Comparison of ENCODE assay signal across 1 cellular context in the genomic region with DNA sequence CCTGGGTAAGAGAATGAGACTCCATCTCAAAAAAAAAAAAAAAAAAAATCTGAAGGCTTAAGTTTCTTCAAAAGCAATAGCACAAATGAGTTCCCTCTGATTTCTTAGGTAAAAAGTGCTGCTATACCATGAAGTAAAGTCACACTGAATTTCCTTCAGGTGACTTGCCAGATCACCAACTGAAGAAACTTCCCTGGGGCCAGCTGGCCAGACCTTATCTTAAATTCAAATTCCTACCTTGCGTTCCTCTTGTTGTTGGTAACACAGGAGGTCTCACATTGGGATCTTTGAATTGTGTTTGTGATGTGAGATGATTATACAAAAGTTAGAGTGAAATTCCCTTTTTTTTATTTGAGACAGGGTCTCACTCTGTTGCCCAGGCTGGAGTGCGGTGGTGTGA.
TF ChIP-seq lines count a peak whose summit lies in the region.

No MANE protein-coding gene starts in this region.

TF ChIP-seq in A549, 52 proteins besides CTCF, POLR2A, EP300 and RAD21 (continued from another document):
- no peak for TF ChIP-seq MAZ (IDR thresholded peaks at IDR 0.05; ENCODE audit: borderline replicate concordance, low read depth, low read length)
- no peak for TF ChIP-seq TFCP2L1 (CRISPR knock-in tag; IDR thresholded peaks at IDR 0.05)
- TF ChIP-seq MAFK (IDR thresholded peaks at IDR 0.05; ENCODE audit: partially characterized antibody): no peak
- TF ChIP-seq ZC3H11A (IDR thresholded peaks at IDR 0.05): no peak
